11 cellular contexts compared by ENCODE assay signal in genomic region chr11:27926981-27927481, GRCh38.
DNase-seq lines count a peak whose midpoint lies in the region; ATAC-seq and TF ChIP-seq lines count a peak whose summit lies in the region.
"Had no signal": no experiment of that assay in that cellular context is flagged by ENCODE, and none has a peak within 500 bp of the region (broad histone marks: within the 10 kb centered on the region; RNA-seq: fewer than 3 reads in every experiment).

No MANE protein-coding gene starts in this region.

- H3K4me3 ChIP-seq in AG10803 (ENCODE audit: low read length) (no peak overlapping the region), SJSA1 (no peak overlapping the region), fibroblast of pulmonary artery (replicated peaks; ENCODE audit: low read depth, low read length) (no peak overlapping the region), left lung (no peak overlapping the region)

- CTCF ChIA-PET in activated CD4-positive, alpha-beta memory T cell treated with anti-CD3 and anti-CD28 coated beads, Interleukin-2, amount 10 ng/mL, durations not matched to agents 7 days and 5 days (lab: Charles Lee) = interaction anchor here (0.6 kb wide), 1 partner anchor 132 kb away, joined by 3 read pairs; no protein-coding TSS in a partner anchor

- H3K27me3 Mint-ChIP-seq in activated CD4-positive, alpha-beta memory T cell treated with anti-CD3 and anti-CD28 coated beads, Interleukin-2, amount 10 ng/mL, durations not matched to agents 7 days and 5 days = no peaks in the 10 kb centered on the region

- no peaks in the 10 kb centered on the region for H3K4me1 Mint-ChIP-seq in activated CD4-positive, alpha-beta memory T cell treated with anti-CD3 and anti-CD28 coated beads, Interleukin-2, amount 10 ng/mL, durations not matched to agents 7 days and 5 days

- TF ChIP-seq CTCF in AG10803 (conservative IDR thresholded peaks at IDR 0.05; ENCODE audit: low read length) = no peak
- TF ChIP-seq CTCF in fibroblast of pulmonary artery (IDR thresholded peaks at IDR 0.05; ENCODE audit: low read length, missing control alignments) = no peak
- TF ChIP-seq CTCF in left lung (IDR thresholded peaks at IDR 0.05) = no peak

- H3K27me3 ChIP-seq in SJSA1 (replicated peaks) (no peaks in the 10 kb centered on the region), left lung (no peaks in the 10 kb centered on the region)

- H3K9me3 ChIP-seq in SJSA1 (replicated peaks) (no peaks in the 10 kb centered on the region), left lung (no peaks in the 10 kb centered on the region)

- H3K4me1 ChIP-seq in SJSA1 (replicated peaks) (peaks cover 12% of the 10 kb centered on the region), left lung (no peaks in the 10 kb centered on the region)

- POLR2A ChIA-PET in activated CD4-positive, alpha-beta memory T cell treated with anti-CD3 and anti-CD28 coated beads, Interleukin-2, amount 10 ng/mL, durations not matched to agents 7 days and 5 days (lab: Charles Lee) = no interaction called here

- H3K9me3 Mint-ChIP-seq in activated CD4-positive, alpha-beta memory T cell treated with anti-CD3 and anti-CD28 coated beads, Interleukin-2, amount 10 ng/mL, durations not matched to agents 7 days and 5 days = peaks cover 2% of the 10 kb centered on the region

- intact Hi-C loops in left lung (cut with DNase I) = no loop called here

- no peak overlapping the region for H3K27ac Mint-ChIP-seq in activated CD4-positive, alpha-beta memory T cell treated with anti-CD3 and anti-CD28 coated beads, Interleukin-2, amount 10 ng/mL, durations not matched to agents 7 days and 5 days

- H3K36me3 ChIP-seq in SJSA1 (no peaks in the 10 kb centered on the region), left lung (no peaks in the 10 kb centered on the region)

- H3K4me3 Mint-ChIP-seq in activated CD4-positive, alpha-beta memory T cell treated with anti-CD3 and anti-CD28 coated beads, Interleukin-2, amount 10 ng/mL, durations not matched to agents 7 days and 5 days = no peak overlapping the region

- DNase-seq in AG10803 (ENCODE audit: low read depth) (peak; percentile 95), HPDE6-E6E7 (ENCODE audit: extremely low spot score) (peak; percentile 47), SJSA1 (ENCODE audit: low read depth in 1 of 2, low spot score in 2 of 2) (no peak), fibroblast of pulmonary artery (ENCODE audit: low read depth) (peak; percentile 60), left lung (no peak), NCI-H510A treated with DMSO at 0.1 percent for 48 hours (lab: John Stamatoyannopoulos, UW) (no peak)
- no peak for DNase-seq in activated CD4-positive, alpha-beta memory T cell treated with anti-CD3 and anti-CD28 coated beads, Interleukin-2, amount 10 ng/mL, durations not matched to agents 7 days and 5 days
- DNase-seq: activated CD4-positive, CD25-positive, alpha-beta regulatory T cell; activated naive CD4-positive, alpha-beta T cell; retina had no signal

- no peak for ATAC-seq in left lung
- no peak for ATAC-seq in GM21360 (IDR thresholded peaks at IDR 0.05; ENCODE audit: unreplicated experiment)

- no peaks in the 10 kb centered on the region for H3K36me3 Mint-ChIP-seq in activated CD4-positive, alpha-beta memory T cell treated with anti-CD3 and anti-CD28 coated beads, Interleukin-2, amount 10 ng/mL, durations not matched to agents 7 days and 5 days (ENCODE audit: low read depth)

- H3K27ac ChIP-seq in SJSA1 = peak overlapping the region; percentile 35; the same call in 1 of the 2 replicates
- no peak overlapping the region for H3K27ac ChIP-seq in left lung

Comparison
In these comparisons a context has a peak if more than half of its experiments do, and no peak if none do; other contexts are left out.
1. DNase-seq: peak in AG10803 (single experiment), HPDE6-E6E7 (single experiment) and fibroblast of pulmonary artery (single experiment); none in SJSA1 (0 of 2), left lung (0 of 2), activated CD4-positive, alpha-beta memory T cell treated with anti-CD3 and anti-CD28 coated beads, Interleukin-2, amount 10 ng/mL, durations not matched to agents 7 days and 5 days (single experiment) and NCI-H510A treated with DMSO at 0.1 percent for 48 hours (single experiment).